In the genomic region with DNA sequence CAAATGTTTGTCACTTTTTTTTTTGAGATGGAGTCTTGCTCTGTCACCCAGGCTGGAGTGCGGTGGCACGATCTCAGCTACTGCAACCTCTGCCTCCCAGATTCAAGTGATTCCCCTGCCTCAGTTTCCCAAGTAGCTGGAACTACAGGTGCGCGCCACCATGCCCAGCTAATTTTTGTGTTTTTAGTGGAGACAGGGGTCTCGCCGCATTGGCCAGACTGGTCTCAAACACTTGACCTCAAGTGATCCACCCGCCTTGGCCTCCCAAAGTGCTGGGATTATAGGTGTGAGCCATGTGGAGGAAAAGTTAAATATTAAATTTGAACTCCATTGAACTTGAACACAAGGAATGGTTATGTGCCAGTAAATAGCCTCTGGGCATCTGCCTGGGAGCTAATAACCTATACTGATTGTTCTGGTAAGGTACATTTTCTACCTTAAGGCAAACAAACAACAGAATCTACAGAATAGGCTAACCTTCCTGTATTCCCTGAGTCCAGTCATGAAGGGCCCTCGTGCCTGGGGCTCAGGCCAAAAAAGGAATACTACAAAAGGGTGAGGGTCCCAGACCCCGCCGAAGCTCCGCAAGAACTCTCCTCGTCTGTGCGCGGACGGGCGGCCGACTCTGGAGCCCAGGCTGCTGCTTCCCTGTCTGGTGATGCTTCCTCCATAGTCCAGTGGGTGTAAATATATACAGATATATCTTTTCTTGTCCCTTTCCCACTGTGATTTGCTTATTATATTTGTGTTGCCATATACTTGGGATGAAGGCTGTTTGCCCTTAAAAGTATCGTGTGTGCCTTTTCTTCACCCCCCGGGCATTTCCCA, we compare ENCODE assay signal across 8 cellular contexts.
DNase-seq lines count a peak whose midpoint lies in the region; ATAC-seq and TF ChIP-seq lines count a peak whose summit lies in the region.

No MANE protein-coding gene starts in this region.

- peak overlapping the region; percentile 37 for H3K9ac ChIP-seq in muscle layer of colon (ENCODE audit: low read length)

- H3K36me3 ChIP-seq in muscle layer of colon (ENCODE audit: insufficient read depth, low read length), result no peaks in the 10 kb centered on the region

- POLR2A ChIA-PET in AG04449 (lab: Yijun Ruan, JAX), result no interaction called here

- no peaks in the 10 kb centered on the region for H3K9me3 ChIP-seq in muscle layer of colon (ENCODE audit: low read length)

- H3K4me1 ChIP-seq in muscle layer of colon (ENCODE audit: insufficient read depth, low read length), result no peaks in the 10 kb centered on the region

- no peaks in the 10 kb centered on the region for H3K27me3 ChIP-seq in muscle layer of colon (ENCODE audit: control insufficient read depth in 1 of 2, insufficient read depth in 2 of 2, low read length in 2 of 2)

- ATAC-seq in GM21526 (IDR thresholded peaks at IDR 0.05; ENCODE audit: low FRiP score, unreplicated experiment) (no peak), HG03139 (IDR thresholded peaks at IDR 0.05; ENCODE audit: unreplicated experiment) (no peak), HG02938 (IDR thresholded peaks at IDR 0.05; ENCODE audit: unreplicated experiment) (no peak)

- DNase-seq in AG04449 (ENCODE audit: low read depth, low spot score) (no peak), LoVo (ENCODE audit: low spot score) (peak; percentile 49), choroid plexus epithelial cell (ENCODE audit: low read depth) (no peak)
- DNase-seq in activated naive CD4-positive, alpha-beta T cell treated with anti-CD3 and anti-CD28 coated beads, Interleukin-2, amount 50 U/mL, for 16 hours, result no peak

- H3K27ac ChIP-seq in muscle layer of colon (ENCODE audit: low read depth, low read length), result peak overlapping the region; percentile 72

- CTCF ChIA-PET in AG04449 (lab: Yijun Ruan, JAX), result no interaction called here

- no peak for TF ChIP-seq CTCF in AG04449 (IDR thresholded peaks at IDR 0.05; ENCODE audit: insufficient read depth, low read length, missing control alignments)
- no peak for TF ChIP-seq CTCF in choroid plexus epithelial cell (conservative IDR thresholded peaks at IDR 0.05; ENCODE audit: low read depth, low read length)

- H3K4me3 ChIP-seq in AG04449 (ENCODE audit: low read depth, low read length) (peak overlapping the region; percentile 48), choroid plexus epithelial cell (ENCODE audit: low read depth, low read length) (peak overlapping the region; percentile 62), muscle layer of colon (ENCODE audit: low read depth in 1 of 2, low read length in 2 of 2) (peak overlapping the region; percentile 37 to 68)
